Comparison of ENCODE assay signal across 1 cellular context in the genomic region with DNA sequence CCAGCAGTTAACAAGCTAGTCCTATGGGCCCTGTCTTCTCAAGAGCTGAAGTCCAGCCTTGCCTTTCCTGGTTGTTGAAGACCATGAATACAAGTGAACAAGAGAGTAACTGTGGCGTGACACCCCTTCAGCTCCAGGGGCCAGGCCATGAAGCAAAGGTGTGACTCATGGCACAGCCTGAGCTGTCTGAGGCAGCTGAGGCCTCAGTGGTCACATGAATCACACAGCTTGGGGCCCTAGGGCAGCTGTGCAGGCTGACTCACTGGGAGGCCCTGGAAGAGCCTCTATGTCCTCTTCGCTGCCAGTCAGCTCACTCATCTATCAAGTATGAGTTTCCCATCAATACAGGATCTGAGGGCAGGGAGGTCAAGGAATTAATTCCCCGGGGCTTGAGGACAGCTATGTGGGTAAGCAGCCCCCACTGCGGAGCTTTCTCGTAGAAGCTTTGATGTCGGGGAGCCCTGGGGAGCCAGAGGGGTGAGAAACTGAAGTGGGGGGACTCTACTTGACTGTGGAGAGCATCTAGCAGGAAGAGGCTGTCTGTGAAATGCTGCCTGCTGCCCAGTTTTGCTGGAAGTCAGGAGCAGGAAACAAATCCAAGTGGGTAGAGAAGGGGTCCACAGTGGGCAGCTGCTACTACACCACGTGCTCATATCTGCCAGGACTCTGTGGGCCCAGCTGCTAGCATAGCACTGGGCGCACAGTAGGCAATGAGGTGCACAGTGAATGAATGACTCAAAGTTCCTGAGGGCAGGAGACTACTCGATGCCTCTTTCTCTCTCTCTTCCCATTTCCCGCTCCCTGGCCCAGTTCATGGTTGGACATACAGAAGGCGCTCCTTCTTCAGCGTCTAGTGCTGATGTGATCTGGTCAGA.
A peak's percentile ranks its signal among the peaks of the same experiment; 100 is the strongest.
TF ChIP-seq lines count a peak whose summit lies in the region.

No MANE protein-coding gene starts in this region.

TF ChIP-seq in HepG2, 621 proteins besides CTCF, POLR2A, EP300 and RAD21 (continued from another document and continues in another):
- TF ChIP-seq, protein P1, sequence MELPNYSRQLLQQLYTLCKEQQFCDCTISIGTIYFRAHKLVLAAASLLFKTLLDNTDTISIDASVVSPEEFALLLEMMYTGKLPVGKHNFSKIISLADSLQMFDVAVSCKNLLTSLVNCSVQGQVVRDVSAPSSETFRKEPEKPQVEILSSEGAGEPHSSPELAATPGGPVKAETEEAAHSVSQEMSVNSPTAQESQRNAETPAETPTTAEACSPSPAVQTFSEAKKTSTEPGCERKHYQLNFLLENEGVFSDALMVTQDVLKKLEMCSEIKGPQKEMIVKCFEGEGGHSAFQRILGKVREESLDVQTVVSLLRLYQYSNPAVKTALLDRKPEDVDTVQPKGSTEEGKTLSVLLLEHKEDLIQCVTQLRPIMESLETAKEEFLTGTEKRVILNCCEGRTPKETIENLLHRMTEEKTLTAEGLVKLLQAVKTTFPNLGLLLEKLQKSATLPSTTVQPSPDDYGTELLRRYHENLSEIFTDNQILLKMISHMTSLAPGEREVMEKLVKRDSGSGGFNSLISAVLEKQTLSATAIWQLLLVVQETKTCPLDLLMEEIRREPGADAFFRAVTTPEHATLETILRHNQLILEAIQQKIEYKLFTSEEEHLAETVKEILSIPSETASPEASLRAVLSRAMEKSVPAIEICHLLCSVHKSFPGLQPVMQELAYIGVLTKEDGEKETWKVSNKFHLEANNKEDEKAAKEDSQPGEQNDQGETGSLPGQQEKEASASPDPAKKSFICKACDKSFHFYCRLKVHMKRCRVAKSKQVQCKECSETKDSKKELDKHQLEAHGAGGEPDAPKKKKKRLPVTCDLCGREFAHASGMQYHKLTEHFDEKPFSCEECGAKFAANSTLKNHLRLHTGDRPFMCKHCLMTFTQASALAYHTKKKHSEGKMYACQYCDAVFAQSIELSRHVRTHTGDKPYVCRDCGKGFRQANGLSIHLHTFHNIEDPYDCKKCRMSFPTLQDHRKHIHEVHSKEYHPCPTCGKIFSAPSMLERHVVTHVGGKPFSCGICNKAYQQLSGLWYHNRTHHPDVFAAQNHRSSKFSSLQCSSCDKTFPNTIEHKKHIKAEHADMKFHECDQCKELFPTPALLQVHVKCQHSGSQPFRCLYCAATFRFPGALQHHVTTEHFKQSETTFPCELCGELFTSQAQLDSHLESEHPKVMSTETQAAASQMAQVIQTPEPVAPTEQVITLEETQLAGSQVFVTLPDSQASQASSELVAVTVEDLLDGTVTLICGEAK (IDR thresholded peaks at IDR 0.05), result no peak
- TF ChIP-seq, protein P1 (CRISPR knock-in tag; IDR thresholded peaks at IDR 0.05), result no peak
- TF ChIP-seq ZNF414 (CRISPR knock-in tag; IDR thresholded peaks at IDR 0.05), result no peak
- TF ChIP-seq SIX1 (CRISPR knock-in tag; IDR thresholded peaks at IDR 0.05; ENCODE audit: borderline replicate concordance), result no peak
- TF ChIP-seq, protein P2, sequence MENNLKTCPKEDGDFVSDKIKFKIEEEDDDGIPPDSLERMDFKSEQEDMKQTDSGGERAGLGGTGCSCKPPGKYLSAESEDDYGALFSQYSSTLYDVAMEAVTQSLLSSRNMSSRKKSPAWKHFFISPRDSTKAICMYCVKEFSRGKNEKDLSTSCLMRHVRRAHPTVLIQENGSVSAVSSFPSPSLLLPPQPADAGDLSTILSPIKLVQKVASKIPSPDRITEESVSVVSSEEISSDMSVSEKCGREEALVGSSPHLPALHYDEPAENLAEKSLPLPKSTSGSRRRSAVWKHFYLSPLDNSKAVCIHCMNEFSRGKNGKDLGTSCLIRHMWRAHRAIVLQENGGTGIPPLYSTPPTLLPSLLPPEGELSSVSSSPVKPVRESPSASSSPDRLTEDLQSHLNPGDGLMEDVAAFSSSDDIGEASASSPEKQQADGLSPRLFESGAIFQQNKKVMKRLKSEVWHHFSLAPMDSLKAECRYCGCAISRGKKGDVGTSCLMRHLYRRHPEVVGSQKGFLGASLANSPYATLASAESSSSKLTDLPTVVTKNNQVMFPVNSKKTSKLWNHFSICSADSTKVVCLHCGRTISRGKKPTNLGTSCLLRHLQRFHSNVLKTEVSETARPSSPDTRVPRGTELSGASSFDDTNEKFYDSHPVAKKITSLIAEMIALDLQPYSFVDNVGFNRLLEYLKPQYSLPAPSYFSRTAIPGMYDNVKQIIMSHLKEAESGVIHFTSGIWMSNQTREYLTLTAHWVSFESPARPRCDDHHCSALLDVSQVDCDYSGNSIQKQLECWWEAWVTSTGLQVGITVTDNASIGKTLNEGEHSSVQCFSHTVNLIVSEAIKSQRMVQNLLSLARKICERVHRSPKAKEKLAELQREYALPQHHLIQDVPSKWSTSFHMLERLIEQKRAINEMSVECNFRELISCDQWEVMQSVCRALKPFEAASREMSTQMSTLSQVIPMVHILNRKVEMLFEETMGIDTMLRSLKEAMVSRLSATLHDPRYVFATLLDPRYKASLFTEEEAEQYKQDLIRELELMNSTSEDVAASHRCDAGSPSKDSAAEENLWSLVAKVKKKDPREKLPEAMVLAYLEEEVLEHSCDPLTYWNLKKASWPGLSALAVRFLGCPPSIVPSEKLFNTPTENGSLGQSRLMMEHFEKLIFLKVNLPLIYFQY (CRISPR knock-in tag; IDR thresholded peaks at IDR 0.05; ENCODE audit: borderline replicate concordance), result no peak
- peak; percentile 66; the same call in 1 of the 2 replicates for TF ChIP-seq ZHX2 (IDR thresholded peaks at IDR 0.05; ENCODE audit: low read depth)
- TF ChIP-seq ZHX2 (CRISPR knock-in tag; IDR thresholded peaks at IDR 0.05; ENCODE audit: borderline replicate concordance), result no peak
- TF ChIP-seq RARG (CRISPR knock-in tag; IDR thresholded peaks at IDR 0.05; ENCODE audit: low read depth), result no peak; the same call in 1 of the 2 replicates
- TF ChIP-seq ZNF839 (CRISPR knock-in tag; IDR thresholded peaks at IDR 0.05; ENCODE audit: borderline replicate concordance), result no peak
- no peak for TF ChIP-seq TEF (CRISPR knock-in tag; IDR thresholded peaks at IDR 0.05)
- no peak for TF ChIP-seq ZNF180 (CRISPR knock-in tag; IDR thresholded peaks at IDR 0.05; ENCODE audit: borderline replicate concordance, low read depth)
- TF ChIP-seq ZMYM3 (CRISPR knock-in tag; IDR thresholded peaks at IDR 0.05), result no peak
- no peak for TF ChIP-seq SKI (IDR thresholded peaks at IDR 0.05; ENCODE audit: partially characterized antibody)
- no peak for TF ChIP-seq ZNF746 (CRISPR knock-in tag; IDR thresholded peaks at IDR 0.05)
- no peak; the same call in 1 of the 2 replicates for TF ChIP-seq NFYC (CRISPR knock-in tag; IDR thresholded peaks at IDR 0.05)
- TF ChIP-seq, protein P3, sequence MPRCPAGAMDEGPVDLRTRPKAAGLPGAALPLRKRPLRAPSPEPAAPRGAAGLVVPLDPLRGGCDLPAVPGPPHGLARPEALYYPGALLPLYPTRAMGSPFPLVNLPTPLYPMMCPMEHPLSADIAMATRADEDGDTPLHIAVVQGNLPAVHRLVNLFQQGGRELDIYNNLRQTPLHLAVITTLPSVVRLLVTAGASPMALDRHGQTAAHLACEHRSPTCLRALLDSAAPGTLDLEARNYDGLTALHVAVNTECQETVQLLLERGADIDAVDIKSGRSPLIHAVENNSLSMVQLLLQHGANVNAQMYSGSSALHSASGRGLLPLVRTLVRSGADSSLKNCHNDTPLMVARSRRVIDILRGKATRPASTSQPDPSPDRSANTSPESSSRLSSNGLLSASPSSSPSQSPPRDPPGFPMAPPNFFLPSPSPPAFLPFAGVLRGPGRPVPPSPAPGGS (CRISPR knock-in tag; IDR thresholded peaks at IDR 0.05), result no peak
- no peak for TF ChIP-seq ZNF441 (CRISPR knock-in tag; IDR thresholded peaks at IDR 0.05; ENCODE audit: borderline replicate concordance)
- TF ChIP-seq ZNF800 (CRISPR knock-in tag; IDR thresholded peaks at IDR 0.05), result no peak
